In genomic region chr6:119829499-119829898, GRCh38 we compare ENCODE assay signal across 7 cellular contexts.
A peak's percentile ranks its signal among the peaks of the same experiment; 100 is the strongest.
DNase-seq lines count a peak whose midpoint lies in the region; ATAC-seq, FAIRE-seq and TF ChIP-seq lines count a peak whose summit lies in the region.
"Not testable (repeated sequence)": the region's sequence is repeated elsewhere in the genome, so short reads cannot be mapped to it uniquely, and the experiment has no call there.

No MANE protein-coding gene starts in this region.

- not testable (repeated sequence) for H3K4me1 Mint-ChIP-seq in astrocyte (ENCODE audit: low read depth, unreplicated experiment)

- RAD21 ChIA-PET in HCT116 (lab: Charles Lee; ENCODE audit: low non-redundant PET in 1 of 2, low total read pairs in 2 of 2, uncharacterized antibody in 2 of 2, unreplicated experiment in 2 of 2), result not testable (repeated sequence)

- H3K4me1 ChIP-seq in HCT116 (ENCODE audit: control insufficient read depth in 1 of 2, insufficient read depth in 2 of 2, low read length in 2 of 2); astrocyte (ENCODE audit: insufficient read depth, low read length): not testable (repeated sequence)
- H3K4me1 ChIP-seq in PC-9 (replicated peaks; ENCODE audit: insufficient read depth), result peaks cover 48% of the 10 kb centered on the region
- peaks cover 29% of the 10 kb centered on the region for H3K4me1 ChIP-seq in keratinocyte (ENCODE audit: control insufficient read depth, extremely low read depth, insufficient read depth, low read length)

- H3K9me3 ChIP-seq in HCT116 (ENCODE audit: control insufficient read depth in 1 of 2, insufficient read depth in 1 of 2, low read depth in 1 of 2, low read length in 2 of 2); astrocyte (ENCODE audit: insufficient read depth, low read depth, low read length); keratinocyte (ENCODE audit: control insufficient read depth, low read depth, low read length): not testable (repeated sequence)
- H3K9me3 ChIP-seq in PC-9 (ENCODE audit: insufficient read depth, low read depth), result peaks cover 14% of the 10 kb centered on the region; the same call in 1 of the 2 replicates

- not testable (repeated sequence) for FAIRE-seq in astrocyte (lab: Jason Lieb, UNC); keratinocyte (lab: Jason Lieb, UNC)

- not testable (repeated sequence) for H2AFZ ChIP-seq in HCT116 (ENCODE audit: low read depth, low read length, poor library complexity, severe bottlenecking); PC-9; astrocyte (ENCODE audit: low read depth, low read length)
- H2AFZ ChIP-seq in keratinocyte (ENCODE audit: control insufficient read depth, low read length), result peak overlapping the region; percentile 21

- H3K27me3 ChIP-seq in HCT116 (ENCODE audit: insufficient read depth, low read length); PC-9 (ENCODE audit: insufficient read depth, low read depth); astrocyte (ENCODE audit: insufficient read depth, low read length); keratinocyte (ENCODE audit: control insufficient read depth, extremely low read depth, insufficient read depth, low read length): not testable (repeated sequence)

- TF ChIP-seq POLR2A in HCT116 (IDR thresholded peaks at IDR 0.05; ENCODE audit: borderline replicate concordance, extremely low read depth, insufficient read depth, insufficient read length), result not testable (repeated sequence)

- not testable (repeated sequence) for ATAC-seq in HCT116

- not testable (repeated sequence) for H3K79me2 ChIP-seq in HCT116 (ENCODE audit: insufficient read depth, low read length); PC-9 (ENCODE audit: low read depth); astrocyte (ENCODE audit: insufficient read depth, low read length); keratinocyte (ENCODE audit: control insufficient read depth, insufficient read depth, low read length)

- H3K4me3 Mint-ChIP-seq in astrocyte (ENCODE audit: unreplicated experiment), result peak overlapping the region; percentile 22

- H3K36me3 ChIP-seq in HCT116 (ENCODE audit: control insufficient read depth in 1 of 2, insufficient read depth in 2 of 2, low read length in 2 of 2); PC-9 (ENCODE audit: low read depth); astrocyte (ENCODE audit: insufficient read depth, low read length); keratinocyte (ENCODE audit: control insufficient read depth in 2 of 2, extremely low read depth in 1 of 2, insufficient read depth in 2 of 2, low read length in 2 of 2): not testable (repeated sequence)

- POLR2A ChIA-PET in HCT116 (lab: Charles Lee); PC-9 (lab: Charles Lee; ENCODE audit: unreplicated experiment): not testable (repeated sequence)

- not testable (repeated sequence) for H3K27ac ChIP-seq in HCT116 (ENCODE audit: low read depth, low read length); astrocyte (ENCODE audit: low read depth, low read length)
- peak overlapping the region; percentile 71 for H3K27ac ChIP-seq in PC-9
- peak overlapping the region; percentile 96 for H3K27ac ChIP-seq in keratinocyte (ENCODE audit: control insufficient read depth, insufficient read depth, low read length)

- intact Hi-C loops in HCT116 (cut with micrococcal nuclease), result not testable (repeated sequence)
- intact Hi-C loops in PC-9 (cut with micrococcal nuclease; ENCODE audit: unreplicated experiment), result loop anchor here (1.0 kb wide), 1 partner anchor 479 kb away; no protein-coding TSS in a partner anchor

- TF ChIP-seq CTCF in HCT116 (IDR thresholded peaks at IDR 0.05 in 2 of 3, conservative IDR thresholded peaks at IDR 0.05 in 1 of 3; ENCODE audit: borderline replicate concordance in 1 of 3, insufficient read depth in 1 of 3, low read depth in 2 of 3, low read length in 2 of 3); PC-9 (conservative IDR thresholded peaks at IDR 0.05); astrocyte (IDR thresholded peaks at IDR 0.05; ENCODE audit: insufficient read depth, low read depth, low read length); epithelial cell of esophagus (IDR thresholded peaks at IDR 0.05; ENCODE audit: insufficient read depth, low read depth, low read length, missing control alignments); fibroblast of pulmonary artery (IDR thresholded peaks at IDR 0.05; ENCODE audit: low read length, missing control alignments); keratinocyte (optimal IDR thresholded peaks at IDR 0.05 in 1 of 3, IDR thresholded peaks at IDR 0.05 in 1 of 3, conservative IDR thresholded peaks at IDR 0.05 in 1 of 3; ENCODE audit: extremely low read depth in 1 of 3, insufficient read depth in 2 of 3, low read length in 3 of 3): not testable (repeated sequence)

- BruUV-seq in HCT116 (replicated peaks; lab: Mats Ljungman, UMichigan); PC-9 (replicated peaks; lab: Mats Ljungman, UMichigan): not testable (repeated sequence)

- H3K9me1 ChIP-seq in keratinocyte (ENCODE audit: control insufficient read depth, extremely low read depth, insufficient read depth, low read length), result not testable (repeated sequence)

- H3K9me2 ChIP-seq in HCT116 (ENCODE audit: insufficient read depth); PC-9 (ENCODE audit: insufficient read depth): not testable (repeated sequence)

- peaks cover 10% of the 10 kb centered on the region; the same call in 1 of the 2 replicates for H3F3A ChIP-seq in PC-9 (ENCODE audit: insufficient read depth, low read depth)

- dilution Hi-C loops in keratinocyte (cut with MboI; ENCODE audit: extremely low pct_ligation_motif_present, low sequenced_read_pairs), result not testable (repeated sequence)

- H3K27me3 Mint-ChIP-seq in astrocyte (ENCODE audit: low read depth, unreplicated experiment), result not testable (repeated sequence)

- CTCF ChIA-PET in HCT116 (lab: Charles Lee), result not testable (repeated sequence)
- CTCF ChIA-PET in PC-9 (lab: Charles Lee), result interaction anchor here (0.5 kb wide), 1 partner anchor 12 kb away, joined by 6 read pairs; no protein-coding TSS in a partner anchor

- H3K4me3 ChIP-seq in HCT116 (replicated peaks in 1 of 2; ENCODE audit: low read depth in 1 of 2, low read length in 2 of 2); PC-9; astrocyte (ENCODE audit: insufficient read depth, low read depth, low read length); epithelial cell of esophagus (ENCODE audit: low read length); fibroblast of pulmonary artery (replicated peaks; ENCODE audit: low read depth, low read length); keratinocyte (ENCODE audit: control insufficient read depth in 2 of 3, extremely low read depth in 1 of 3, insufficient read depth in 2 of 3, low read depth in 1 of 3, low read length in 3 of 3): not testable (repeated sequence)

- not testable (repeated sequence) for H3K36me3 Mint-ChIP-seq in astrocyte (ENCODE audit: low read depth, unreplicated experiment)

- not testable (repeated sequence) for DNase-seq in HCT116 (ENCODE audit: low read depth, low spot score); astrocyte (ENCODE audit: low read depth); keratinocyte (ENCODE audit: low read depth, low spot score)
- DNase-seq in PC-9, result peak; percentile 55 to 56
- DNase-seq in epithelial cell of esophagus (ENCODE audit: low read depth), result peak; percentile 87
- peak; percentile 2 for DNase-seq in fibroblast of pulmonary artery (ENCODE audit: low read depth)
- DNase-seq in stromal cell of bone marrow (ENCODE audit: low read depth), result peak; percentile 1

- H3K27ac Mint-ChIP-seq in astrocyte (ENCODE audit: unreplicated experiment), result peak overlapping the region; percentile 14

- not testable (repeated sequence) for H3K4me2 ChIP-seq in HCT116 (ENCODE audit: low read length); PC-9; astrocyte (ENCODE audit: low read length)
- H3K4me2 ChIP-seq in keratinocyte (ENCODE audit: control insufficient read depth, extremely low read depth, insufficient read depth, low read depth, low read length), result peak overlapping the region; percentile 29

- TF ChIP-seq RAD21 in HCT116 (IDR thresholded peaks at IDR 0.05; ENCODE audit: low read depth), result not testable (repeated sequence)

- not testable (repeated sequence) for H3K9ac ChIP-seq in HCT116 (ENCODE audit: low read length); astrocyte (ENCODE audit: low read length); keratinocyte (ENCODE audit: control insufficient read depth, extremely low read depth, insufficient read depth, low read length)

- H3K9me3 Mint-ChIP-seq in astrocyte (ENCODE audit: unreplicated experiment), result not testable (repeated sequence)

- not testable (repeated sequence) for H4K20me1 ChIP-seq in HCT116 (ENCODE audit: insufficient read depth); PC-9 (ENCODE audit: insufficient read depth); astrocyte (ENCODE audit: insufficient read depth, low read length); keratinocyte (ENCODE audit: control insufficient read depth, extremely low read depth, insufficient read depth, low read length)

TF ChIP-seq in HCT116, 20 proteins besides CTCF, POLR2A, EP300 and RAD21:
- TF ChIP-seq CEBPB (IDR thresholded peaks at IDR 0.05; ENCODE audit: low read depth), result 0 out of 2 replicates have a peak, but pooled peaks have one; percentile 39
